9 cellular contexts compared by ENCODE assay signal in genomic region chr22:46090631-46091201, GRCh38. TPM values are rescaled to one million over a fixed set of nuclear protein-coding genes. Genes with fewer than 3 reads are reported as not detected.
A peak's percentile ranks its signal among the peaks of the same experiment; 100 is the strongest.
DNase-seq lines count a peak whose midpoint lies in the region; ATAC-seq and TF ChIP-seq lines count a peak whose summit lies in the region.
"Had no signal": no experiment of that assay in that cellular context is flagged by ENCODE, and none has a peak within 500 bp of the region (broad histone marks: within the 10 kb centered on the region; RNA-seq: fewer than 3 reads in every experiment).

No MANE protein-coding gene starts in this region.

- no peak overlapping the region for H2AFZ ChIP-seq in SK-N-SH (ENCODE audit: low read depth)

- POLR2A ChIA-PET in SK-N-SH (lab: Yijun Ruan, JAX) = no interaction called here

- intact Hi-C loops in uterus (cut with DNase I; ENCODE audit: low total_unique reads) = no loop called here

- no peaks in the 10 kb centered on the region for H3K9me2 ChIP-seq in SK-N-SH

- no peak for TF ChIP-seq POLR2A in uterus (IDR thresholded peaks at IDR 0.05)

- TF ChIP-seq CTCF in SK-N-SH (IDR thresholded peaks at IDR 0.05) (no peak), uterus (IDR thresholded peaks at IDR 0.05) (no peak), GM20000 (IDR thresholded peaks at IDR 0.05; ENCODE audit: extremely low read depth, missing control alignments) (no peak)

- DNase-seq in SK-N-SH (no peak), epithelial cell of prostate (ENCODE audit: low read depth, low spot score) (peak; percentile 61), uterus (peak in 1 of 2 donors; percentile 60), NCI-H128 (lab: John Stamatoyannopoulos, UW; ENCODE audit: unreplicated experiment) (no peak), GM20000 (ENCODE audit: low spot score) (no peak)
- no peak for DNase-seq in NK-92 treated with Interleukin-12 subunit alpha and Interleukin-12 subunit beta, amount 100 ng/mL, for 24 hours (lab: John Stamatoyannopoulos, UW)
- DNase-seq: NCI-H526 treated with DMSO at 0.1 percent for 48 hours had no signal

- no peak for TF ChIP-seq RAD21 in SK-N-SH (IDR thresholded peaks at IDR 0.05; ENCODE audit: low read length)

- no peak for TF ChIP-seq EP300 in SK-N-SH (IDR thresholded peaks at IDR 0.05; ENCODE audit: borderline replicate concordance in 1 of 2, low read depth in 1 of 2, low read length in 1 of 2)

- no peaks in the 10 kb centered on the region for H3K9me3 ChIP-seq in SK-N-SH
- H3K9me3 ChIP-seq in muscle layer of colon (ENCODE audit: low read length) = no peaks in the 10 kb centered on the region
- no peaks in the 10 kb centered on the region for H3K9me3 ChIP-seq in uterus

- H3K4me3 ChIP-seq in SK-N-SH (ENCODE audit: low read depth in 2 of 2, low read length in 1 of 2) (no peak overlapping the region), muscle layer of colon (ENCODE audit: low read depth in 1 of 2, low read length in 2 of 2) (no peak overlapping the region), uterus (peak overlapping the region in 1 of 2 donors; percentile 88)

- 78% methylated on average over 10 of the region's 10 CpGs for WGBS in SK-N-SH (ENCODE audit: low lambda C conversion rate)

- H3K4me1 ChIP-seq in SK-N-SH (ENCODE audit: control insufficient read depth in 1 of 2, insufficient read depth in 2 of 2, low read depth in 1 of 2, low read length in 1 of 2) (peaks cover 53 to 93% of the 10 kb centered on the region in 2 experiments), muscle layer of colon (ENCODE audit: insufficient read depth, low read length) (peaks cover 94% of the 10 kb centered on the region), uterus (peaks cover 56 to 87% of the 10 kb centered on the region in 2 donors)

- peaks cover 63% of the 10 kb centered on the region for H3F3A ChIP-seq in SK-N-SH (replicated peaks; ENCODE audit: insufficient read depth)

- peaks cover 97% of the 10 kb centered on the region for H4K20me1 ChIP-seq in SK-N-SH (ENCODE audit: insufficient read depth)

- ATAC-seq in SK-N-SH treated with all-trans-retinoic acid at 6 μM for 48 hours = no peak

- H3K27me3 ChIP-seq in SK-N-SH (ENCODE audit: insufficient read depth) (no peaks in the 10 kb centered on the region), muscle layer of colon (ENCODE audit: control insufficient read depth in 1 of 2, insufficient read depth in 2 of 2, low read length in 2 of 2) (no peaks in the 10 kb centered on the region), uterus (no peaks in the 10 kb centered on the region)

- CTCF ChIA-PET in SK-N-SH (lab: Yijun Ruan, JAX) = interaction anchor here (1.1 to 1.9 kb wide), 3 partner anchors 16 to 85 kb away, joined by 3 to 14 read pairs (median 5); no protein-coding TSS in a partner anchor

- H3K36me3 ChIP-seq in SK-N-SH (replicated peaks in 1 of 2; ENCODE audit: control insufficient read depth in 1 of 2, insufficient read depth in 2 of 2, low read length in 1 of 2) = peaks cover 63 to 81% of the 10 kb centered on the region in 2 experiments
- peaks cover 32% of the 10 kb centered on the region for H3K36me3 ChIP-seq in muscle layer of colon (ENCODE audit: insufficient read depth, low read length)
- H3K36me3 ChIP-seq in uterus = no peaks in the 10 kb centered on the region

- H3K4me2 ChIP-seq in SK-N-SH = peak overlapping the region; percentile 99

- H3K9ac ChIP-seq in SK-N-SH (peak overlapping the region; percentile 100; the same call in 1 of the 2 replicates), muscle layer of colon (ENCODE audit: low read length) (peak overlapping the region; percentile 37)

- H3K27ac ChIP-seq in SK-N-SH (ENCODE audit: low read depth in 2 of 2, low read length in 1 of 2) (peak overlapping the region; percentile 96 to 100), epithelial cell of prostate (peak overlapping the region; percentile 99), muscle layer of colon (ENCODE audit: low read depth, low read length) (peak overlapping the region; percentile 96), uterus (peak overlapping the region; percentile 99 to 100)

- H3K79me2 ChIP-seq in SK-N-SH (ENCODE audit: insufficient read depth) = peaks cover 93% of the 10 kb centered on the region

TF ChIP-seq in SK-N-SH, 30 proteins besides CTCF, POLR2A, EP300 and RAD21:
- peak; percentile 61; the same call in 1 of the 2 replicates for TF ChIP-seq POLR2AphosphoS5 (IDR thresholded peaks at IDR 0.05; ENCODE audit: low read depth, low read length)
- TF ChIP-seq FOXM1 (IDR thresholded peaks at IDR 0.05; ENCODE audit: low read depth) = no peak
- TF ChIP-seq NFIC (IDR thresholded peaks at IDR 0.05; ENCODE audit: borderline replicate concordance) = 0 out of 2 replicates have a peak, but pooled peaks have one; percentile 6
- TF ChIP-seq MEF2A (IDR thresholded peaks at IDR 0.05; ENCODE audit: borderline replicate concordance, low read depth) = no peak

TF ChIP-seq in SK-N-SH treated with all-trans-retinoic acid at 6 μM for 48 hours, 23 proteins besides CTCF, POLR2A, EP300 and RAD21 (continues in another document):
- TF ChIP-seq POU6F1 (CRISPR knock-in tag; IDR thresholded peaks at IDR 0.05; ENCODE audit: borderline replicate concordance, low read depth) (no peak), SNAI2 (CRISPR knock-in tag; IDR thresholded peaks at IDR 0.05) (no peak), ISL1 (CRISPR knock-in tag; IDR thresholded peaks at IDR 0.05) (no peak), CREB5 (CRISPR knock-in tag; IDR thresholded peaks at IDR 0.05; ENCODE audit: low read depth) (no peak), ESRRG (CRISPR knock-in tag; IDR thresholded peaks at IDR 0.05) (no peak), ZNF8 (CRISPR knock-in tag; IDR thresholded peaks at IDR 0.05) (no peak), ZNF565 (CRISPR knock-in tag; conservative IDR thresholded peaks at IDR 0.05; ENCODE audit: low read depth) (no peak), PPARA (CRISPR knock-in tag; IDR thresholded peaks at IDR 0.05; ENCODE audit: borderline replicate concordance) (no peak), RARB (CRISPR knock-in tag; IDR thresholded peaks at IDR 0.05) (no peak), BACH2 (CRISPR knock-in tag; IDR thresholded peaks at IDR 0.05; ENCODE audit: borderline replicate concordance) (no peak), ZNF70 (CRISPR knock-in tag; IDR thresholded peaks at IDR 0.05) (no peak), ZFP30 (CRISPR knock-in tag; IDR thresholded peaks at IDR 0.05) (no peak)
- TF ChIP-seq, protein P1, sequence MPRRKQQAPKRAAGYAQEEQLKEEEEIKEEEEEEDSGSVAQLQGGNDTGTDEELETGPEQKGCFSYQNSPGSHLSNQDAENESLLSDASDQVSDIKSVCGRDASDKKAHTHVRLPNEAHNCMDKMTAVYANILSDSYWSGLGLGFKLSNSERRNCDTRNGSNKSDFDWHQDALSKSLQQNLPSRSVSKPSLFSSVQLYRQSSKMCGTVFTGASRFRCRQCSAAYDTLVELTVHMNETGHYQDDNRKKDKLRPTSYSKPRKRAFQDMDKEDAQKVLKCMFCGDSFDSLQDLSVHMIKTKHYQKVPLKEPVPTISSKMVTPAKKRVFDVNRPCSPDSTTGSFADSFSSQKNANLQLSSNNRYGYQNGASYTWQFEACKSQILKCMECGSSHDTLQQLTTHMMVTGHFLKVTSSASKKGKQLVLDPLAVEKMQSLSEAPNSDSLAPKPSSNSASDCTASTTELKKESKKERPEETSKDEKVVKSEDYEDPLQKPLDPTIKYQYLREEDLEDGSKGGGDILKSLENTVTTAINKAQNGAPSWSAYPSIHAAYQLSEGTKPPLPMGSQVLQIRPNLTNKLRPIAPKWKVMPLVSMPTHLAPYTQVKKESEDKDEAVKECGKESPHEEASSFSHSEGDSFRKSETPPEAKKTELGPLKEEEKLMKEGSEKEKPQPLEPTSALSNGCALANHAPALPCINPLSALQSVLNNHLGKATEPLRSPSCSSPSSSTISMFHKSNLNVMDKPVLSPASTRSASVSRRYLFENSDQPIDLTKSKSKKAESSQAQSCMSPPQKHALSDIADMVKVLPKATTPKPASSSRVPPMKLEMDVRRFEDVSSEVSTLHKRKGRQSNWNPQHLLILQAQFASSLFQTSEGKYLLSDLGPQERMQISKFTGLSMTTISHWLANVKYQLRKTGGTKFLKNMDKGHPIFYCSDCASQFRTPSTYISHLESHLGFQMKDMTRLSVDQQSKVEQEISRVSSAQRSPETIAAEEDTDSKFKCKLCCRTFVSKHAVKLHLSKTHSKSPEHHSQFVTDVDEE (CRISPR knock-in tag; IDR thresholded peaks at IDR 0.05) = no peak

RNA-seq across cellular contexts. Expression of gene PPARA, which starts 59.6 kb away (rescaled TPM):
- 4.5 TPM in 2 replicates for polyA plus RNA-seq in SK-N-SH (2012; rRNA removed)
- polyA plus RNA-seq in SK-N-SH (2012; cell fraction: cytosol; rRNA removed) = 4.1 and 4.4 TPM in 2 replicates
- polyA plus RNA-seq in SK-N-SH (2012; cell fraction: nucleus; rRNA removed) = 5.8 and 6.8 TPM in 2 replicates
- 10 to 100 TPM in 2 of 4 donors, 1 to 10 TPM in 2; 1.8 to 24.8 (median 14.0) TPM for total RNA-seq in uterus
